1 cellular context compared by ENCODE assay signal in the genomic region with DNA sequence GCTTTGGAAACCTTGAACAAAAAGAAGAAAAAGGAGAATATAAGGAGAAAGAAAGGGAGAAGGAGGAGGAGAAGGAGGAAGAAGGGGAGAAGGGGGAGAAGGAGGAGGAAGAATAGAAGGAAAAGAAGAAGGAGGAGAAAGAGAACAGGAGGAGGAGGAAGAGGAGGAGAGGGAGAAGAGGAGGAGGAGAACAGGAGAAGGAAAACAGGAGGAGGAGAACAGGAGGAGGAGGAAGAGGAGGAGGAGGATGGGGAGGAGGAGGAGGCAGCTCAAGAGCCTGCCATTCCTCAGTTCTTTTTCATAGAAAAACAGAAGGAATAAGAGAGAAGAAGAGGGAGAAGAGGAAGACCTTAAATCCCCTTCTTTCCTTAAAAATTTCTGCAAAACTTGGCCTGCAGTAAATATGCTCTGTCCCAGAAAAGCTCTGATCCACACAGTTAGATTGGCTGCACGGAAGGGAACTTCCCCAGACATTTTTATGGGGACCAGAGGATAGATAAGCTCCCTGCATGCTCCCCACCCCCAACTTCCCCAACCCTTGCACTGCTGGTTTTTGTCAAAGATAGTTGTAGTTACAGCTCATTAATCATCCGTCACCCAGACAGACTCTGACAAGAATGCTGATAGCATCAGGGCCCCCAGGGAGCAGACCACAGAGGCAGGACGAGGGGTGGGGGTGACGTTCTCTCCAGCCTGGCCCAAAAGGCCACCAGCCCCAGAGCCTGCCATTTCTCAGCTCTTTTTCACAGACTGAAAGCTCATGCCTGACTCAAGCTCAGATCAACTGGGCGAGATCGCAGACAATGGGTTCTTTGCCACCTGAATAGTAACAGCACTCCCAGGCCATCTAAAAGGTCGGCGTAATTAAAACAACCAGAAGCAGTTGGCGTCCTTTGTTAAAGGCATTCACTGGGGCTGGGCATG.
TF ChIP-seq lines count a peak whose summit lies in the region.

No MANE protein-coding gene starts in this region.

TF ChIP-seq in HEK293, 187 proteins besides CTCF, POLR2A, EP300 and RAD21 (continued from another document and continues in another):
- TF ChIP-seq, protein P1, sequence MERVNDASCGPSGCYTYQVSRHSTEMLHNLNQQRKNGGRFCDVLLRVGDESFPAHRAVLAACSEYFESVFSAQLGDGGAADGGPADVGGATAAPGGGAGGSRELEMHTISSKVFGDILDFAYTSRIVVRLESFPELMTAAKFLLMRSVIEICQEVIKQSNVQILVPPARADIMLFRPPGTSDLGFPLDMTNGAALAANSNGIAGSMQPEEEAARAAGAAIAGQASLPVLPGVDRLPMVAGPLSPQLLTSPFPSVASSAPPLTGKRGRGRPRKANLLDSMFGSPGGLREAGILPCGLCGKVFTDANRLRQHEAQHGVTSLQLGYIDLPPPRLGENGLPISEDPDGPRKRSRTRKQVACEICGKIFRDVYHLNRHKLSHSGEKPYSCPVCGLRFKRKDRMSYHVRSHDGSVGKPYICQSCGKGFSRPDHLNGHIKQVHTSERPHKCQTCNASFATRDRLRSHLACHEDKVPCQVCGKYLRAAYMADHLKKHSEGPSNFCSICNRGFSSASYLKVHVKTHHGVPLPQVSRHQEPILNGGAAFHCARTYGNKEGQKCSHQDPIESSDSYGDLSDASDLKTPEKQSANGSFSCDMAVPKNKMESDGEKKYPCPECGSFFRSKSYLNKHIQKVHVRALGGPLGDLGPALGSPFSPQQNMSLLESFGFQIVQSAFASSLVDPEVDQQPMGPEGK (tag by site-specific recombination; IDR thresholded peaks at IDR 0.05): peak; percentile 52; the same call in 1 of the 2 replicates
- TF ChIP-seq ZNF202 (tag by site-specific recombination; IDR thresholded peaks at IDR 0.05; ENCODE audit: borderline replicate concordance): no peak
- no peak for TF ChIP-seq ZNF138 (tag by site-specific recombination; IDR thresholded peaks at IDR 0.05; ENCODE audit: borderline replicate concordance)
- no peak for TF ChIP-seq ZNF169 (tag by site-specific recombination; IDR thresholded peaks at IDR 0.05)
- no peak for TF ChIP-seq ZNF239 (tag by site-specific recombination; IDR thresholded peaks at IDR 0.05)
- TF ChIP-seq, protein P2, sequence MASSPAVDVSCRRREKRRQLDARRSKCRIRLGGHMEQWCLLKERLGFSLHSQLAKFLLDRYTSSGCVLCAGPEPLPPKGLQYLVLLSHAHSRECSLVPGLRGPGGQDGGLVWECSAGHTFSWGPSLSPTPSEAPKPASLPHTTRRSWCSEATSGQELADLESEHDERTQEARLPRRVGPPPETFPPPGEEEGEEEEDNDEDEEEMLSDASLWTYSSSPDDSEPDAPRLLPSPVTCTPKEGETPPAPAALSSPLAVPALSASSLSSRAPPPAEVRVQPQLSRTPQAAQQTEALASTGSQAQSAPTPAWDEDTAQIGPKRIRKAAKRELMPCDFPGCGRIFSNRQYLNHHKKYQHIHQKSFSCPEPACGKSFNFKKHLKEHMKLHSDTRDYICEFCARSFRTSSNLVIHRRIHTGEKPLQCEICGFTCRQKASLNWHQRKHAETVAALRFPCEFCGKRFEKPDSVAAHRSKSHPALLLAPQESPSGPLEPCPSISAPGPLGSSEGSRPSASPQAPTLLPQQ (tag by site-specific recombination; IDR thresholded peaks at IDR 0.05): no peak
- TF ChIP-seq ZNF701 (tag by site-specific recombination; IDR thresholded peaks at IDR 0.05): no peak
- peak; percentile 95 for TF ChIP-seq EGR2 (tag by site-specific recombination; IDR thresholded peaks at IDR 0.05; ENCODE audit: low read depth)
- TF ChIP-seq ZNF350 (tag by site-specific recombination; IDR thresholded peaks at IDR 0.05): no peak
- peak; percentile 93 for TF ChIP-seq ZNF366 (tag by site-specific recombination; conservative IDR thresholded peaks at IDR 0.05)
- peak; percentile 63 for TF ChIP-seq ZNF341 (tag by site-specific recombination; IDR thresholded peaks at IDR 0.05; ENCODE audit: low read depth)
- TF ChIP-seq, protein P3, sequence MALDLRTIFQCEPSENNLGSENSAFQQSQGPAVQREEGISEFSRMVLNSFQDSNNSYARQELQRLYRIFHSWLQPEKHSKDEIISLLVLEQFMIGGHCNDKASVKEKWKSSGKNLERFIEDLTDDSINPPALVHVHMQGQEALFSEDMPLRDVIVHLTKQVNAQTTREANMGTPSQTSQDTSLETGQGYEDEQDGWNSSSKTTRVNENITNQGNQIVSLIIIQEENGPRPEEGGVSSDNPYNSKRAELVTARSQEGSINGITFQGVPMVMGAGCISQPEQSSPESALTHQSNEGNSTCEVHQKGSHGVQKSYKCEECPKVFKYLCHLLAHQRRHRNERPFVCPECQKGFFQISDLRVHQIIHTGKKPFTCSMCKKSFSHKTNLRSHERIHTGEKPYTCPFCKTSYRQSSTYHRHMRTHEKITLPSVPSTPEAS (tag by site-specific recombination; IDR thresholded peaks at IDR 0.05): no peak
- TF ChIP-seq, protein P4, sequence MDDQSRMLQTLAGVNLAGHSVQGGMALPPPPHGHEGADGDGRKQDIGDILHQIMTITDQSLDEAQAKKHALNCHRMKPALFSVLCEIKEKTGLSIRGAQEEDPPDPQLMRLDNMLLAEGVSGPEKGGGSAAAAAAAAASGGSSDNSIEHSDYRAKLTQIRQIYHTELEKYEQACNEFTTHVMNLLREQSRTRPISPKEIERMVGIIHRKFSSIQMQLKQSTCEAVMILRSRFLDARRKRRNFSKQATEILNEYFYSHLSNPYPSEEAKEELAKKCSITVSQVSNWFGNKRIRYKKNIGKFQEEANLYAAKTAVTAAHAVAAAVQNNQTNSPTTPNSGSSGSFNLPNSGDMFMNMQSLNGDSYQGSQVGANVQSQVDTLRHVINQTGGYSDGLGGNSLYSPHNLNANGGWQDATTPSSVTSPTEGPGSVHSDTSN (CRISPR knock-in tag; IDR thresholded peaks at IDR 0.05): peak; percentile 84
- TF ChIP-seq ZBTB20 (tag by site-specific recombination; IDR thresholded peaks at IDR 0.05): no peak
- TF ChIP-seq ZBTB48 (tag by site-specific recombination; IDR thresholded peaks at IDR 0.05): peak; percentile 43; the same call in 1 of the 2 replicates
- TF ChIP-seq ZNF792 (tag by site-specific recombination; IDR thresholded peaks at IDR 0.05): no peak
- TF ChIP-seq ZNF2 (tag by site-specific recombination; IDR thresholded peaks at IDR 0.05): no peak
- TF ChIP-seq ZNF354C (tag by site-specific recombination; IDR thresholded peaks at IDR 0.05; ENCODE audit: borderline replicate concordance, low read depth): no peak
- no peak for TF ChIP-seq ZNF621 (tag by site-specific recombination; IDR thresholded peaks at IDR 0.05)
- TF ChIP-seq ZNF112 (tag by site-specific recombination; IDR thresholded peaks at IDR 0.05): no peak
- TF ChIP-seq ZNF140 (tag by site-specific recombination; IDR thresholded peaks at IDR 0.05): no peak
- TF ChIP-seq ZNF423 (tag by site-specific recombination; IDR thresholded peaks at IDR 0.05): peak; percentile 97
- TF ChIP-seq ZNF544 (tag by site-specific recombination; IDR thresholded peaks at IDR 0.05): no peak
- TF ChIP-seq GLI4 (tag by site-specific recombination; IDR thresholded peaks at IDR 0.05): no peak
- TF ChIP-seq, protein P5, sequence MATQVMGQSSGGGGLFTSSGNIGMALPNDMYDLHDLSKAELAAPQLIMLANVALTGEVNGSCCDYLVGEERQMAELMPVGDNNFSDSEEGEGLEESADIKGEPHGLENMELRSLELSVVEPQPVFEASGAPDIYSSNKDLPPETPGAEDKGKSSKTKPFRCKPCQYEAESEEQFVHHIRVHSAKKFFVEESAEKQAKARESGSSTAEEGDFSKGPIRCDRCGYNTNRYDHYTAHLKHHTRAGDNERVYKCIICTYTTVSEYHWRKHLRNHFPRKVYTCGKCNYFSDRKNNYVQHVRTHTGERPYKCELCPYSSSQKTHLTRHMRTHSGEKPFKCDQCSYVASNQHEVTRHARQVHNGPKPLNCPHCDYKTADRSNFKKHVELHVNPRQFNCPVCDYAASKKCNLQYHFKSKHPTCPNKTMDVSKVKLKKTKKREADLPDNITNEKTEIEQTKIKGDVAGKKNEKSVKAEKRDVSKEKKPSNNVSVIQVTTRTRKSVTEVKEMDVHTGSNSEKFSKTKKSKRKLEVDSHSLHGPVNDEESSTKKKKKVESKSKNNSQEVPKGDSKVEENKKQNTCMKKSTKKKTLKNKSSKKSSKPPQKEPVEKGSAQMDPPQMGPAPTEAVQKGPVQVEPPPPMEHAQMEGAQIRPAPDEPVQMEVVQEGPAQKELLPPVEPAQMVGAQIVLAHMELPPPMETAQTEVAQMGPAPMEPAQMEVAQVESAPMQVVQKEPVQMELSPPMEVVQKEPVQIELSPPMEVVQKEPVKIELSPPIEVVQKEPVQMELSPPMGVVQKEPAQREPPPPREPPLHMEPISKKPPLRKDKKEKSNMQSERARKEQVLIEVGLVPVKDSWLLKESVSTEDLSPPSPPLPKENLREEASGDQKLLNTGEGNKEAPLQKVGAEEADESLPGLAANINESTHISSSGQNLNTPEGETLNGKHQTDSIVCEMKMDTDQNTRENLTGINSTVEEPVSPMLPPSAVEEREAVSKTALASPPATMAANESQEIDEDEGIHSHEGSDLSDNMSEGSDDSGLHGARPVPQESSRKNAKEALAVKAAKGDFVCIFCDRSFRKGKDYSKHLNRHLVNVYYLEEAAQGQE (tag by site-specific recombination; IDR thresholded peaks at IDR 0.05): 0 out of 2 replicates have a peak, but pooled peaks have one; percentile 8
- no peak; the same call in 1 of the 2 replicates for TF ChIP-seq OVOL3 (tag by site-specific recombination; IDR thresholded peaks at IDR 0.05)
- no peak for TF ChIP-seq ZNF768 (tag by site-specific recombination; IDR thresholded peaks at IDR 0.05)
- TF ChIP-seq ZBTB21 (tag by site-specific recombination; IDR thresholded peaks at IDR 0.05): no peak
- no peak; the same call in 1 of the 2 replicates for TF ChIP-seq ZFP3 (tag by site-specific recombination; IDR thresholded peaks at IDR 0.05; ENCODE audit: low read depth)
- TF ChIP-seq, protein P6, sequence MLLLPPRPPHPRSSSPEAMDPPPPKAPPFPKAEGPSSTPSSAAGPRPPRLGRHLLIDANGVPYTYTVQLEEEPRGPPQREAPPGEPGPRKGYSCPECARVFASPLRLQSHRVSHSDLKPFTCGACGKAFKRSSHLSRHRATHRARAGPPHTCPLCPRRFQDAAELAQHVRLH (tag by site-specific recombination; IDR thresholded peaks at IDR 0.05): no peak
- no peak for TF ChIP-seq ZNF214 (tag by site-specific recombination; IDR thresholded peaks at IDR 0.05; ENCODE audit: borderline replicate concordance)
- no peak for TF ChIP-seq KLF10 (tag by site-specific recombination; IDR thresholded peaks at IDR 0.05)
- no peak for TF ChIP-seq ZFP41 (tag by site-specific recombination; IDR thresholded peaks at IDR 0.05; ENCODE audit: borderline replicate concordance)
- TF ChIP-seq, protein P7, sequence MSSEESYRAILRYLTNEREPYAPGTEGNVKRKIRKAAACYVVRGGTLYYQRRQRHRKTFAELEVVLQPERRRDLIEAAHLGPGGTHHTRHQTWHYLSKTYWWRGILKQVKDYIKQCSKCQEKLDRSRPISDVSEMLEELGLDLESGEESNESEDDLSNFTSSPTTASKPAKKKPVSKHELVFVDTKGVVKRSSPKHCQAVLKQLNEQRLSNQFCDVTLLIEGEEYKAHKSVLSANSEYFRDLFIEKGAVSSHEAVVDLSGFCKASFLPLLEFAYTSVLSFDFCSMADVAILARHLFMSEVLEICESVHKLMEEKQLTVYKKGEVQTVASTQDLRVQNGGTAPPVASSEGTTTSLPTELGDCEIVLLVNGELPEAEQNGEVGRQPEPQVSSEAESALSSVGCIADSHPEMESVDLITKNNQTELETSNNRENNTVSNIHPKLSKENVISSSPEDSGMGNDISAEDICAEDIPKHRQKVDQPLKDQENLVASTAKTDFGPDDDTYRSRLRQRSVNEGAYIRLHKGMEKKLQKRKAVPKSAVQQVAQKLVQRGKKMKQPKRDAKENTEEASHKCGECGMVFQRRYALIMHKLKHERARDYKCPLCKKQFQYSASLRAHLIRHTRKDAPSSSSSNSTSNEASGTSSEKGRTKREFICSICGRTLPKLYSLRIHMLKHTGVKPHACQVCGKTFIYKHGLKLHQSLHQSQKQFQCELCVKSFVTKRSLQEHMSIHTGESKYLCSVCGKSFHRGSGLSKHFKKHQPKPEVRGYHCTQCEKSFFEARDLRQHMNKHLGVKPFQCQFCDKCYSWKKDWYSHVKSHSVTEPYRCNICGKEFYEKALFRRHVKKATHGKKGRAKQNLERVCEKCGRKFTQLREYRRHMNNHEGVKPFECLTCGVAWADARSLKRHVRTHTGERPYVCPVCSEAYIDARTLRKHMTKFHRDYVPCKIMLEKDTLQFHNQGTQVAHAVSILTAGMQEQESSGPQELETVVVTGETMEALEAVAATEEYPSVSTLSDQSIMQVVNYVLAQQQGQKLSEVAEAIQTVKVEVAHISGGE (tag by site-specific recombination; conservative IDR thresholded peaks at IDR 0.05; ENCODE audit: low read depth): no peak
- peak; percentile 92 for TF ChIP-seq ZBTB17 (tag by site-specific recombination; IDR thresholded peaks at IDR 0.05)
- 0 out of 2 replicates have a peak, but pooled peaks have one; percentile 47 for TF ChIP-seq ZNF561 (tag by site-specific recombination; IDR thresholded peaks at IDR 0.05; ENCODE audit: borderline replicate concordance)
- TF ChIP-seq, protein P8, sequence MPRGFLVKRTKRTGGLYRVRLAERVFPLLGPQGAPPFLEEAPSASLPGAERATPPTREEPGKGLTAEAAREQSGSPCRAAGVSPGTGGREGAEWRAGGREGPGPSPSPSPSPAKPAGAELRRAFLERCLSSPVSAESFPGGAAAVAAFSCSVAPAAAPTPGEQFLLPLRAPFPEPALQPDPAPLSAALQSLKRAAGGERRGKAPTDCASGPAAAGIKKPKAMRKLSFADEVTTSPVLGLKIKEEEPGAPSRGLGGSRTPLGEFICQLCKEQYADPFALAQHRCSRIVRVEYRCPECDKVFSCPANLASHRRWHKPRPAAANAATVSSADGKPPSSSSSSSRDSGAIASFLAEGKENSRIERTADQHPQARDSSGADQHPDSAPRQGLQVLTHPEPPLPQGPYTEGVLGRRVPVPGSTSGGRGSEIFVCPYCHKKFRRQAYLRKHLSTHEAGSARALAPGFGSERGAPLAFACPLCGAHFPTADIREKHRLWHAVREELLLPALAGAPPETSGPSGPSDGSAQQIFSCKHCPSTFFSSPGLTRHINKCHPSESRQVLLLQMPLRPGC (tag by site-specific recombination; IDR thresholded peaks at IDR 0.05): no peak
- TF ChIP-seq ZEB2 (tag by site-specific recombination; IDR thresholded peaks at IDR 0.05): 0 out of 2 replicates have a peak, but pooled peaks have one; percentile 37
- TF ChIP-seq ZNF37A (tag by site-specific recombination; IDR thresholded peaks at IDR 0.05): no peak
- TF ChIP-seq WT1 (tag by site-specific recombination; IDR thresholded peaks at IDR 0.05): no peak
- no peak for TF ChIP-seq ZNF660 (tag by site-specific recombination; IDR thresholded peaks at IDR 0.05)
- TF ChIP-seq ZNF157 (tag by site-specific recombination; IDR thresholded peaks at IDR 0.05): no peak
- TF ChIP-seq ZNF623 (tag by site-specific recombination; IDR thresholded peaks at IDR 0.05): no peak
- TF ChIP-seq, protein P9, sequence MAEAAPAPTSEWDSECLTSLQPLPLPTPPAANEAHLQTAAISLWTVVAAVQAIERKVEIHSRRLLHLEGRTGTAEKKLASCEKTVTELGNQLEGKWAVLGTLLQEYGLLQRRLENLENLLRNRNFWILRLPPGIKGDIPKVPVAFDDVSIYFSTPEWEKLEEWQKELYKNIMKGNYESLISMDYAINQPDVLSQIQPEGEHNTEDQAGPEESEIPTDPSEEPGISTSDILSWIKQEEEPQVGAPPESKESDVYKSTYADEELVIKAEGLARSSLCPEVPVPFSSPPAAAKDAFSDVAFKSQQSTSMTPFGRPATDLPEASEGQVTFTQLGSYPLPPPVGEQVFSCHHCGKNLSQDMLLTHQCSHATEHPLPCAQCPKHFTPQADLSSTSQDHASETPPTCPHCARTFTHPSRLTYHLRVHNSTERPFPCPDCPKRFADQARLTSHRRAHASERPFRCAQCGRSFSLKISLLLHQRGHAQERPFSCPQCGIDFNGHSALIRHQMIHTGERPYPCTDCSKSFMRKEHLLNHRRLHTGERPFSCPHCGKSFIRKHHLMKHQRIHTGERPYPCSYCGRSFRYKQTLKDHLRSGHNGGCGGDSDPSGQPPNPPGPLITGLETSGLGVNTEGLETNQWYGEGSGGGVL (tag by site-specific recombination; IDR thresholded peaks at IDR 0.05): no peak
